In genomic region chr3:36786921-36787890, GRCh38 we compare ENCODE assay signal across 26 cellular contexts. TPM values are rescaled to one million over a fixed set of nuclear protein-coding genes. Genes with fewer than 3 reads are reported as not detected.
DNase-seq lines count a peak whose midpoint lies in the region; ATAC-seq and TF ChIP-seq lines count a peak whose summit lies in the region.
"Had no signal": no experiment of that assay in that cellular context is flagged by ENCODE, and none has a peak within 500 bp of the region (broad histone marks: within the 10 kb centered on the region; RNA-seq: fewer than 3 reads in every experiment).

No MANE protein-coding gene starts in this region.

- peaks cover 29% of the 10 kb centered on the region for H3K27me3 ChIP-seq in foreskin keratinocyte
- H3K27me3 ChIP-seq: BLaER1, brain microvascular endothelial cell had no signal

- no peak overlapping the region for H3K4me3 Mint-ChIP-seq in activated CD4-positive, alpha-beta T cell treated with anti-CD3 and anti-CD28 coated beads, Interleukin-2, amount 10 ng/mL, durations not matched to agents 24 days and 14 days
- no peak overlapping the region for H3K4me3 Mint-ChIP-seq in stimulated activated naive B cell treated with anti-CD40 and anti-IgM and Interleukin-4, amounts not matched to agents 10 μg/mL and 1 μg/mL and 100 μg/mL, for 72 hours
- no peak overlapping the region for H3K4me3 Mint-ChIP-seq in activated naive CD4-positive, alpha-beta T cell treated with anti-CD3 and anti-CD28 coated beads for 36 hours
- H3K4me3 Mint-ChIP-seq: activated CD8-positive, alpha-beta T cell treated with anti-CD3 and anti-CD28 coated beads, Interleukin-2, amount 10 ng/mL, durations not matched to agents 7 days and 5 days; activated naive CD8-positive, alpha-beta T cell; activated T-cell treated with anti-CD3 and anti-CD28 coated beads, Interleukin-2, amount 50 U/mL, for 72 hours; type B pancreatic cell had no signal

- H3K27ac Mint-ChIP-seq in activated CD4-positive, alpha-beta T cell treated with anti-CD3 and anti-CD28 coated beads, Interleukin-2, amount 10 ng/mL, durations not matched to agents 24 days and 14 days, result no peak overlapping the region
- no peak overlapping the region for H3K27ac Mint-ChIP-seq in stimulated activated naive B cell treated with anti-CD40 and anti-IgM and Interleukin-4, amounts not matched to agents 10 μg/mL and 1 μg/mL and 100 μg/mL, for 72 hours
- no peak overlapping the region for H3K27ac Mint-ChIP-seq in activated naive CD4-positive, alpha-beta T cell treated with anti-CD3 and anti-CD28 coated beads for 36 hours
- H3K27ac Mint-ChIP-seq: activated CD8-positive, alpha-beta T cell treated with anti-CD3 and anti-CD28 coated beads, Interleukin-2, amount 10 ng/mL, durations not matched to agents 7 days and 5 days; activated naive CD8-positive, alpha-beta T cell; activated T-cell treated with anti-CD3 and anti-CD28 coated beads, Interleukin-2, amount 50 U/mL, for 72 hours; type B pancreatic cell had no signal

- H3K27me3 Mint-ChIP-seq in activated CD4-positive, alpha-beta T cell treated with anti-CD3 and anti-CD28 coated beads, Interleukin-2, amount 10 ng/mL, durations not matched to agents 24 days and 14 days, result peaks cover 35% of the 10 kb centered on the region
- H3K27me3 Mint-ChIP-seq in stimulated activated naive B cell treated with anti-CD40 and anti-IgM and Interleukin-4, amounts not matched to agents 10 μg/mL and 1 μg/mL and 100 μg/mL, for 72 hours, result peaks cover 7 to 15% of the 10 kb centered on the region in 2 donors
- H3K27me3 Mint-ChIP-seq in activated naive CD4-positive, alpha-beta T cell treated with anti-CD3 and anti-CD28 coated beads for 36 hours (ENCODE audit: low read depth), result peaks cover 2% of the 10 kb centered on the region

- no peaks in the 10 kb centered on the region for H3K36me3 Mint-ChIP-seq in activated CD4-positive, alpha-beta T cell treated with anti-CD3 and anti-CD28 coated beads, Interleukin-2, amount 10 ng/mL, durations not matched to agents 24 days and 14 days (ENCODE audit: low read depth)
- H3K36me3 Mint-ChIP-seq in stimulated activated naive B cell treated with anti-CD40 and anti-IgM and Interleukin-4, amounts not matched to agents 10 μg/mL and 1 μg/mL and 100 μg/mL, for 72 hours, result no peaks in the 10 kb centered on the region
- no peaks in the 10 kb centered on the region for H3K36me3 Mint-ChIP-seq in activated naive CD4-positive, alpha-beta T cell treated with anti-CD3 and anti-CD28 coated beads for 36 hours (ENCODE audit: low read depth)
- H3K36me3 Mint-ChIP-seq: activated naive CD8-positive, alpha-beta T cell; type B pancreatic cell had no signal

- intact Hi-C loops in activated CD4-positive, alpha-beta T cell treated with anti-CD3 and anti-CD28 coated beads, Interleukin-2, amount 10 ng/mL, durations not matched to agents 24 days and 14 days (cut with micrococcal nuclease), result no loop called here
- intact Hi-C loops in activated naive CD4-positive, alpha-beta T cell treated with anti-CD3 and anti-CD28 coated beads for 36 hours (cut with micrococcal nuclease), result no loop called here

- no peak for TF ChIP-seq CTCF in foreskin keratinocyte (conservative IDR thresholded peaks at IDR 0.05)

- H3K4me1 Mint-ChIP-seq in activated CD4-positive, alpha-beta T cell treated with anti-CD3 and anti-CD28 coated beads, Interleukin-2, amount 10 ng/mL, durations not matched to agents 24 days and 14 days, result no peaks in the 10 kb centered on the region
- H3K4me1 Mint-ChIP-seq in stimulated activated naive B cell treated with anti-CD40 and anti-IgM and Interleukin-4, amounts not matched to agents 10 μg/mL and 1 μg/mL and 100 μg/mL, for 72 hours, result no peaks in the 10 kb centered on the region
- H3K4me1 Mint-ChIP-seq in activated naive CD4-positive, alpha-beta T cell treated with anti-CD3 and anti-CD28 coated beads for 36 hours (ENCODE audit: low read depth), result no peaks in the 10 kb centered on the region

- CTCF ChIA-PET in activated naive CD4-positive, alpha-beta T cell treated with anti-CD3 and anti-CD28 coated beads for 36 hours (lab: Charles Lee), result no interaction called here

- DNase-seq in activated CD4-positive, alpha-beta T cell treated with anti-CD3 and anti-CD28 coated beads, Interleukin-2, amount 10 ng/mL, durations not matched to agents 24 days and 14 days, result peak; percentile 37
- DNase-seq in activated CD4-positive, alpha-beta T cell treated with anti-CD3 and anti-CD28 coated beads for 4 hours, result no peak
- DNase-seq in SIG-M5 (lab: John Stamatoyannopoulos, UW) (peak; percentile 47), foreskin keratinocyte (no peak), occipital lobe (lab: John Stamatoyannopoulos, UW) (no peak), foreskin melanocyte (no peak)
- DNase-seq in stimulated activated naive B cell treated with anti-CD40 and anti-IgM and Interleukin-4, amounts not matched to agents 10 μg/mL and 1 μg/mL and 100 μg/mL, for 72 hours, result no peak
- no peak for DNase-seq in activated naive CD4-positive, alpha-beta T cell treated with anti-CD3 and anti-CD28 coated beads for 36 hours
- DNase-seq: activated CD8-positive, alpha-beta T cell treated with anti-CD3 and anti-CD28 coated beads, Interleukin-2, amount 10 ng/mL, durations not matched to agents 7 days and 5 days; activated T-cell treated with anti-CD3 and anti-CD28 coated beads, Interleukin-2, amount 50 U/mL, for 72 hours; brain microvascular endothelial cell; glutamatergic neuron; mesendoderm; NCI-H1930; PC-3; SK-N-SH; stimulated activated CD4-positive, alpha-beta T cell treated with anti-CD3 and anti-CD28 coated beads, Interleukin-12 subunit alpha, Interleukin-12 subunit beta, amount 100 ng/mL, for 4 hours; stimulated activated naive CD4-positive, alpha-beta T cell had no signal

- H3K27ac ChIP-seq in foreskin keratinocyte, result no peak overlapping the region
- H3K27ac ChIP-seq: BLaER1, brain microvascular endothelial cell, VCaP had no signal

- no peaks in the 10 kb centered on the region for H3K9me3 Mint-ChIP-seq in activated CD4-positive, alpha-beta T cell treated with anti-CD3 and anti-CD28 coated beads, Interleukin-2, amount 10 ng/mL, durations not matched to agents 24 days and 14 days
- no peaks in the 10 kb centered on the region for H3K9me3 Mint-ChIP-seq in stimulated activated naive B cell treated with anti-CD40 and anti-IgM and Interleukin-4, amounts not matched to agents 10 μg/mL and 1 μg/mL and 100 μg/mL, for 72 hours
- H3K9me3 Mint-ChIP-seq in activated naive CD4-positive, alpha-beta T cell treated with anti-CD3 and anti-CD28 coated beads for 36 hours, result no peaks in the 10 kb centered on the region
- H3K9me3 Mint-ChIP-seq: activated T-cell treated with anti-CD3 and anti-CD28 coated beads, Interleukin-2, amount 50 U/mL, for 72 hours; type B pancreatic cell had no signal

- peak; percentile 7 for ATAC-seq in foreskin keratinocyte
- peak; percentile 65 to 69 for ATAC-seq in stimulated activated naive B cell treated with anti-CD40 and anti-IgM and Interleukin-4, amounts not matched to agents 10 μg/mL and 1 μg/mL and 100 μg/mL, for 72 hours (replicated peaks)
- ATAC-seq: activated CD8-positive, alpha-beta T cell treated with anti-CD3 and anti-CD28 coated beads, Interleukin-2, amount 10 ng/mL, durations not matched to agents 7 days and 5 days; activated T-cell treated with anti-CD3 and anti-CD28 coated beads, Interleukin-2, amount 50 U/mL, for 72 hours; PC-3 had no signal

- no peaks in the 10 kb centered on the region for H3K4me1 ChIP-seq in foreskin keratinocyte
- H3K4me1 ChIP-seq: BLaER1, HAP-1 had no signal

RNA-seq across cellular contexts. Expression of gene DCLK3, which starts 22.9 kb away (rescaled TPM):
- total RNA-seq in activated CD4-positive, alpha-beta T cell treated with anti-CD3 and anti-CD28 coated beads, Interleukin-2, amount 10 ng/mL, durations not matched to agents 24 days and 14 days, result not detected in 2 replicates
- total RNA-seq in foreskin keratinocyte (not detected in 2 replicates), occipital lobe (11.2 TPM)
- polyA plus RNA-seq in foreskin keratinocyte, result not detected in 2 replicates
- not detected for total RNA-seq in activated naive CD4-positive, alpha-beta T cell treated with anti-CD3 and anti-CD28 coated beads for 36 hours
- total RNA-seq: A172; activated CD8-positive, alpha-beta T cell treated with anti-CD3 and anti-CD28 coated beads, Interleukin-2, amount 10 ng/mL, durations not matched to agents 7 days and 5 days; NCI-H460; PC-3; pulmonary artery endothelial cell had no signal
- polyA plus RNA-seq: SK-N-SH had no signal

Comparison
In these comparisons a context has a peak if more than half of its experiments do, and no peak if none do; other contexts are left out.
1. DNase-seq: peak in activated CD4-positive, alpha-beta T cell treated with anti-CD3 and anti-CD28 coated beads, Interleukin-2, amount 10 ng/mL, durations not matched to agents 24 days and 14 days (single experiment) and SIG-M5 (single experiment); none in activated CD4-positive, alpha-beta T cell treated with anti-CD3 and anti-CD28 coated beads for 4 hours (0 of 2), foreskin keratinocyte (0 of 2), stimulated activated naive B cell treated with anti-CD40 and anti-IgM and Interleukin-4, amounts not matched to agents 10 μg/mL and 1 μg/mL and 100 μg/mL, for 72 hours (single experiment), occipital lobe (single experiment), activated naive CD4-positive, alpha-beta T cell treated with anti-CD3 and anti-CD28 coated beads for 36 hours (single experiment) and foreskin melanocyte (single experiment).
2. RNA of gene DCLK3, which starts 22.9 kb away (total RNA-seq): 11.2 TPM in occipital lobe (single experiment); not detected in activated CD4-positive, alpha-beta T cell treated with anti-CD3 and anti-CD28 coated beads, Interleukin-2, amount 10 ng/mL, durations not matched to agents 24 days and 14 days, not detected in foreskin keratinocyte and not detected in activated naive CD4-positive, alpha-beta T cell treated with anti-CD3 and anti-CD28 coated beads for 36 hours; every median in the first group is over 10 times any median in the second.